In genomic region chr7:106095634-106096033, GRCh38 we compare ENCODE assay signal across 36 cellular contexts.
"Had no signal": no experiment of that assay in that cellular context is flagged by ENCODE, and none has a peak within 500 bp of the region (broad histone marks: within the 10 kb centered on the region; RNA-seq: fewer than 3 reads in every experiment).

No MANE protein-coding gene starts in this region.

- H3K36me3 ChIP-seq: breast epithelium had no signal

- DNase-seq: activated CD4-positive, alpha-beta memory T cell treated with anti-CD3 and anti-CD28 coated beads for 36 hours; activated CD4-positive, alpha-beta T cell treated with anti-CD3 and anti-CD28 coated beads for 4 hours; activated CD4-positive, alpha-beta T cell treated with anti-CD3 and anti-CD28 coated beads, Interleukin-2, amount 50 U/mL, for 1 hour; activated CD8-positive, alpha-beta memory T cell treated with anti-CD3 and anti-CD28 coated beads, Interleukin-2, amount 50 U/mL, for 4 hours; activated gamma-delta T cell treated with Interleukin-2 at 50 U/mL for 16 hours; activated naive CD4-positive, alpha-beta T cell treated with anti-CD3 and anti-CD28 coated beads for 36 hours; activated T-cell treated with anti-CD3 and anti-CD28 coated beads for 4 hours; activated T-cell treated with anti-CD3 and anti-CD28 coated beads, Interleukin-2, amount 50 U/mL, for 4 hours; adrenal gland; body of pancreas; cerebellar nuclear complex; cortex of kidney; Kasumi-1; MG63; NCI-H1048; NCI-H1105 treated with DMSO at 0.1 percent for 48 hours; NCI-H1436; NCI-H1694; NCI-H1930; NCI-H2081 treated with DMSO at 0.1 percent for 48 hours; NCI-H226; NCI-H446 treated with DMSO at 0.1 percent for 48 hours; NCI-H524; NCI-H69; NCI-H82; PC-3; Peyer's patch; SHP77; SJCRH30; T1000; WERI-Rb-1 had no signal

- H3K4me1 ChIP-seq: breast epithelium, SJCRH30 had no signal

- H3K27me3 ChIP-seq: adrenal gland, body of pancreas, breast epithelium, MG63, Peyer's patch, SJCRH30 had no signal

- H3K9me3 Mint-ChIP-seq: activated CD4-positive, alpha-beta memory T cell treated with anti-CD3 and anti-CD28 coated beads for 36 hours; activated naive CD4-positive, alpha-beta T cell treated with anti-CD3 and anti-CD28 coated beads for 36 hours; activated naive CD4-positive, alpha-beta T cell treated with anti-CD3 and anti-CD28 coated beads, Interleukin-2, amount 50 U/mL, for 72 hours; activated T-cell treated with anti-CD3 and anti-CD28 coated beads, Interleukin-2, amount 50 U/mL, for 4 hours; activated T-helper 1 cell treated with anti-CD3 and anti-CD28 coated beads, Interleukin-12 subunit alpha, Interleukin-12 subunit beta, Interleukin-2, Interleukin-4 antibody, amounts not matched to agents 30 ng/mL and 10 ng/mL and 1 ng/mL, durations not matched to agents 14 hours and 24 hours and 36 hours had no signal

- H3K27ac Mint-ChIP-seq: activated CD4-positive, alpha-beta memory T cell treated with anti-CD3 and anti-CD28 coated beads for 36 hours; activated naive CD4-positive, alpha-beta T cell treated with anti-CD3 and anti-CD28 coated beads for 36 hours; activated naive CD4-positive, alpha-beta T cell treated with anti-CD3 and anti-CD28 coated beads, Interleukin-2, amount 50 U/mL, for 72 hours; activated T-helper 1 cell treated with anti-CD3 and anti-CD28 coated beads, Interleukin-12 subunit alpha, Interleukin-12 subunit beta, Interleukin-2, Interleukin-4 antibody, amounts not matched to agents 30 ng/mL and 10 ng/mL and 1 ng/mL, durations not matched to agents 14 hours and 24 hours and 36 hours had no signal

- H3K27me3 Mint-ChIP-seq: activated CD4-positive, alpha-beta memory T cell treated with anti-CD3 and anti-CD28 coated beads for 36 hours had no signal

- H3K4me3 Mint-ChIP-seq: activated CD4-positive, alpha-beta memory T cell treated with anti-CD3 and anti-CD28 coated beads for 36 hours; activated naive CD4-positive, alpha-beta T cell treated with anti-CD3 and anti-CD28 coated beads for 36 hours; activated T-cell treated with anti-CD3 and anti-CD28 coated beads, Interleukin-2, amount 50 U/mL, for 4 hours; activated T-helper 1 cell treated with anti-CD3 and anti-CD28 coated beads, Interleukin-12 subunit alpha, Interleukin-12 subunit beta, Interleukin-2, Interleukin-4 antibody, amounts not matched to agents 30 ng/mL and 10 ng/mL and 1 ng/mL, durations not matched to agents 14 hours and 24 hours and 36 hours had no signal

- H3K4me3 ChIP-seq: adrenal gland, body of pancreas, breast epithelium, MG63, Peyer's patch, SJCRH30, SK-N-MC had no signal

- H3K27ac ChIP-seq: adrenal gland, body of pancreas, breast epithelium, Peyer's patch, SJCRH30, SK-N-MC, WERI-Rb-1 had no signal

- H3K9me3 ChIP-seq: adrenal gland, body of pancreas, breast epithelium, MG63, Peyer's patch, SJCRH30 had no signal

- ATAC-seq: activated naive CD4-positive, alpha-beta T cell treated with anti-CD3 and anti-CD28 coated beads, Interleukin-2, amount 50 U/mL, for 72 hours; activated T-cell treated with anti-CD3 and anti-CD28 coated beads, Interleukin-2, amount 50 U/mL, for 4 hours; body of pancreas; PC-3 had no signal

- FAIRE-seq: astrocyte had no signal
